ENCODE assay signal across 20 cellular contexts in genomic region chr14:35617500-35617899, GRCh38.
A peak's percentile ranks its signal among the peaks of the same experiment; 100 is the strongest.
DNase-seq lines count a peak whose midpoint lies in the region; ATAC-seq and FAIRE-seq lines count a peak whose summit lies in the region.
"Had no signal": no experiment of that assay in that cellular context is flagged by ENCODE, and none has a peak within 500 bp of the region (broad histone marks: within the 10 kb centered on the region; RNA-seq: fewer than 3 reads in every experiment).

No MANE protein-coding gene starts in this region.

- H3K4me3 Mint-ChIP-seq in activated CD4-positive, alpha-beta memory T cell treated with anti-CD3 and anti-CD28 coated beads, Interleukin-2, amount 10 ng/mL, durations not matched to agents 7 days and 5 days, result no peak overlapping the region
- H3K4me3 Mint-ChIP-seq: B cell; CD4-positive, alpha-beta T cell; CD8-positive, alpha-beta T cell had no signal

- H3K27me3 Mint-ChIP-seq in activated CD4-positive, alpha-beta memory T cell treated with anti-CD3 and anti-CD28 coated beads, Interleukin-2, amount 10 ng/mL, durations not matched to agents 7 days and 5 days, result no peaks in the 10 kb centered on the region
- H3K27me3 Mint-ChIP-seq: B cell; CD4-positive, alpha-beta T cell had no signal

- FAIRE-seq in A204.1 (lab: Jason Lieb, UNC), result peak; percentile 84
- peak; percentile 82 for FAIRE-seq in G401.6 (lab: Jason Lieb, UNC)
- FAIRE-seq in TTC549 (lab: Jason Lieb, UNC), result peak; percentile 49
- FAIRE-seq in HTR-8/SVneo (lab: Jason Lieb, UNC), result no peak
- FAIRE-seq: A549, D721Med, GM12878, GM12892, GM18507 had no signal

- no peak for DNase-seq in activated CD4-positive, alpha-beta memory T cell treated with anti-CD3 and anti-CD28 coated beads, Interleukin-2, amount 10 ng/mL, durations not matched to agents 7 days and 5 days
- DNase-seq in HTR-8/SVneo (ENCODE audit: insufficient read length, low spot score), result no peak
- DNase-seq: 8988T; AML-193; Caco-2; Calu3; CD4-positive, alpha-beta T cell; CD8-positive, alpha-beta T cell; DMS79 treated with DMSO at 0.1 percent for 48 hours; GDM1 had no signal

- peaks cover 29% of the 10 kb centered on the region for H3K36me3 Mint-ChIP-seq in activated CD4-positive, alpha-beta memory T cell treated with anti-CD3 and anti-CD28 coated beads, Interleukin-2, amount 10 ng/mL, durations not matched to agents 7 days and 5 days (ENCODE audit: low read depth)

- H3K9me3 Mint-ChIP-seq in activated CD4-positive, alpha-beta memory T cell treated with anti-CD3 and anti-CD28 coated beads, Interleukin-2, amount 10 ng/mL, durations not matched to agents 7 days and 5 days, result peaks cover 12% of the 10 kb centered on the region

- POLR2A ChIA-PET in activated CD4-positive, alpha-beta memory T cell treated with anti-CD3 and anti-CD28 coated beads, Interleukin-2, amount 10 ng/mL, durations not matched to agents 7 days and 5 days (lab: Charles Lee), result no interaction called here

- ATAC-seq in HG02610 (IDR thresholded peaks at IDR 0.05; ENCODE audit: unreplicated experiment), result no peak
- ATAC-seq: A549; CD8-positive, alpha-beta T cell; GM12878 had no signal

- H3K27ac Mint-ChIP-seq in activated CD4-positive, alpha-beta memory T cell treated with anti-CD3 and anti-CD28 coated beads, Interleukin-2, amount 10 ng/mL, durations not matched to agents 7 days and 5 days, result no peak overlapping the region
- H3K27ac Mint-ChIP-seq: B cell; CD4-positive, alpha-beta T cell; CD8-positive, alpha-beta T cell had no signal

- CTCF ChIA-PET in activated CD4-positive, alpha-beta memory T cell treated with anti-CD3 and anti-CD28 coated beads, Interleukin-2, amount 10 ng/mL, durations not matched to agents 7 days and 5 days (lab: Charles Lee), result no interaction called here

- no peaks in the 10 kb centered on the region for H3K4me1 Mint-ChIP-seq in activated CD4-positive, alpha-beta memory T cell treated with anti-CD3 and anti-CD28 coated beads, Interleukin-2, amount 10 ng/mL, durations not matched to agents 7 days and 5 days
- H3K4me1 Mint-ChIP-seq: B cell had no signal
